Comparison of ENCODE assay signal across 8 cellular contexts in genomic region chr10:97640868-97641811, GRCh38. TPM values are rescaled to one million over a fixed set of nuclear protein-coding genes. Genes with fewer than 3 reads are reported as not detected.
A peak's percentile ranks its signal among the peaks of the same experiment; 100 is the strongest.
DNase-seq lines count a peak whose midpoint lies in the region; ATAC-seq lines count a peak whose summit lies in the region.

No MANE protein-coding gene starts in this region.

- H3K27ac ChIP-seq in SJSA1: no peak overlapping the region; the same call in 1 of the 2 replicates
- H3K27ac ChIP-seq in layer of hippocampus (ENCODE audit: low read depth, low read length): peak overlapping the region; percentile 71

- H3K27me3 ChIP-seq in SJSA1 (replicated peaks) (no peaks in the 10 kb centered on the region), layer of hippocampus (ENCODE audit: control insufficient read depth, insufficient read depth, low read length) (no peaks in the 10 kb centered on the region)

- no peaks in the 10 kb centered on the region for H3K9me3 ChIP-seq in SJSA1 (replicated peaks)

- H3K4me3 ChIP-seq in SJSA1: peak overlapping the region; percentile 85

- H3K4me1 ChIP-seq in SJSA1 (replicated peaks): peaks cover 5% of the 10 kb centered on the region; the same call in 1 of the 2 replicates

- peak; percentile 23 for DNase-seq in activated naive CD4-positive, alpha-beta T cell treated with Interleukin-2 at 50 U/mL for 16 hours
- no peak for DNase-seq in activated naive CD4-positive, alpha-beta T cell (lab: John Stamatoyannopoulos, UW)
- peak in 1 of 2 experiments; percentile 34 for DNase-seq in SJSA1 (ENCODE audit: low read depth in 1 of 2, low spot score in 2 of 2)
- peak; percentile 7 for DNase-seq in cerebellum (ENCODE audit: low spot score)
- peak; percentile 19 for DNase-seq in stimulated activated CD4-positive, alpha-beta T cell treated with anti-CD3 and anti-CD28 coated beads, Interleukin-4, amount 100 ng/mL, for 1 hour
- no peak for DNase-seq in DMS79 treated with DMSO at 0.1 percent for 48 hours (lab: John Stamatoyannopoulos, UW)

- peaks cover 24% of the 10 kb centered on the region for H3K36me3 ChIP-seq in SJSA1

- ATAC-seq in HG03103 (IDR thresholded peaks at IDR 0.05; ENCODE audit: low read depth, unreplicated experiment): peak; percentile 13

RNA-seq across cellular contexts. Expression of gene PI4K2A, which starts 0.7 kb away (rescaled TPM):
- 14.9 and 19.6 TPM in 2 replicates for total RNA-seq in SJSA1 (2014; rRNA removed; shearing (Covaris generic))
- 8.7 TPM for total RNA-seq in cerebellum

RNA-seq across cellular contexts. Expression of gene MORN4, which starts 7.8 kb away (rescaled TPM):
- 4.4 and 6.8 TPM in 2 replicates for total RNA-seq in SJSA1 (2014; rRNA removed; shearing (Covaris generic))
- 19.6 TPM for total RNA-seq in cerebellum

RNA-seq across cellular contexts. Expression of gene AVPI1, which starts 45.9 kb away (rescaled TPM):
- total RNA-seq in SJSA1 (2014; rRNA removed; shearing (Covaris generic)): 4.3 and 8.6 TPM in 2 replicates
- 1.3 TPM for total RNA-seq in cerebellum

RNA-seq across cellular contexts. Expression of gene C10orf62, which starts 51.6 kb away (rescaled TPM):
- not detected in 2 replicates for total RNA-seq in SJSA1 (2014; rRNA removed; shearing (Covaris generic))
- 0.73 TPM for total RNA-seq in cerebellum

RNA-seq across cellular contexts. Expression of gene HOGA1, which starts 57.0 kb away (rescaled TPM):
- total RNA-seq in SJSA1 (2014; rRNA removed; shearing (Covaris generic)): 0.21 TPM in 1 of 2 replicates, not detected in the other
- total RNA-seq in cerebellum: 3.4 TPM

Comparison
In these comparisons a context has a peak if more than half of its experiments do, and no peak if none do; other contexts are left out.
1. DNase-seq: peak in activated naive CD4-positive, alpha-beta T cell treated with Interleukin-2 at 50 U/mL for 16 hours (single experiment), cerebellum (single experiment) and stimulated activated CD4-positive, alpha-beta T cell treated with anti-CD3 and anti-CD28 coated beads, Interleukin-4, amount 100 ng/mL, for 1 hour (single experiment); none in activated naive CD4-positive, alpha-beta T cell (0 of 4) and DMS79 treated with DMSO at 0.1 percent for 48 hours (single experiment).